ENCODE assay signal across 16 cellular contexts in the genomic region with DNA sequence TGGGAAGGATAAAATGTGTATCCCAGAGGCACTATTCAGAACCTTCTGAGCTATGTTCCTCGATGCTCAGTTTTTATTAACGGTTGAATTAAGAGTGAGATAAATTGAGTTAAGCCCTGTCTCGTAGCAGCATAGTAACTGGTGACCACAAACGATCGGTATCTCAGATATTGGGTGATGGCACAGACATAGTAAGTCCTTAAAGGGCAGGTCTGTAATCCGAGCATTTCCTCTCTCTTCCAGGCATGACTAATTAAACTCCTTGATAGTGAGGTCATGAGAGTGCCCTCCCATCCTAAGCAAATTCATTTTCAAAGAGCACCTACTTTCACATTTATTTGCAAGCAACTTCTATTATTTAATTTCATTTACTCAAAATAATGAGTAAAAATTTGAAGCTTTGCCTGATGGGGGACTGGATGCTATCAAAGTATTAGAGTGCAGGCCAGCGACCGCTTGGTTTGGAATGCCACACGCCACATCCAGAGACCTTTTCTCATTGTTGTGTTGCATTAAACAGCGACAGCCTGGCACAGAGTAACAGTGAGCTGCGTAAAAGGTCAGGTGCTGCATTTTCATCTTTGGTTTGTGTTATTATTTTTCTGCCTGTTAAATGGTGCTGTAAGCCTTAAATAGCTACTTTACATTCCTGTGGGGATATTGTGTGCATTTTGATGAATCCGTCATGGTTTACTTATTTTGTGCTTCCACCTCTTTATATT.
DNase-seq lines count a peak whose midpoint lies in the region; ATAC-seq and TF ChIP-seq lines count a peak whose summit lies in the region.
"Had no signal": no experiment of that assay in that cellular context is flagged by ENCODE, and none has a peak within 500 bp of the region (broad histone marks: within the 10 kb centered on the region; RNA-seq: fewer than 3 reads in every experiment).

No MANE protein-coding gene starts in this region.

- no peak overlapping the region for H2BK120ac ChIP-seq in mesenchymal stem cell (ENCODE audit: low read depth, low read length)

- DNase-seq in EL = peak; percentile 63
- DNase-seq in astrocyte of the hippocampus (ENCODE audit: low read depth, low spot score) = peak; percentile 53
- DNase-seq in mesenchymal stem cell = peak; percentile 68
- DNase-seq in activated CD8-positive, alpha-beta memory T cell treated with anti-CD3 and anti-CD28 coated beads, Interleukin-2, amount 10 ng/mL, durations not matched to agents 7 days and 5 days = no peak
- DNase-seq in activated CD4-positive, CD25-positive, alpha-beta regulatory T cell (lab: John Stamatoyannopoulos, UW) = no peak
- no peak for DNase-seq in naive thymus-derived CD4-positive, alpha-beta T cell
- no peak for DNase-seq in gastrocnemius medialis
- DNase-seq: activated naive CD8-positive, alpha-beta T cell treated with anti-CD3 and anti-CD28 coated beads, Interleukin-2, amount 10 ng/mL, durations not matched to agents 7 days and 5 days; GDM1; head of caudate nucleus; KG1; NCI-H2029 treated with DMSO at 0.1 percent for 48 hours; SHP77; stimulated activated naive CD8-positive, alpha-beta T cell treated with anti-CD3 and anti-CD28 coated beads, Interleukin-15, amount 100 ng/mL, for 72 hours had no signal

- H2AFZ ChIP-seq in mesenchymal stem cell (ENCODE audit: low read depth, low read length) = no peak overlapping the region

- no peak overlapping the region for H2AK5ac ChIP-seq in mesenchymal stem cell (ENCODE audit: low read length, severe bottlenecking)

- intact Hi-C loops in naive thymus-derived CD4-positive, alpha-beta T cell (cut with micrococcal nuclease) = no loop called here
- intact Hi-C loops in gastrocnemius medialis (cut with DNase I; ENCODE audit: low total_unique reads) = no loop called here

- no peaks in the 10 kb centered on the region for H3K9me3 ChIP-seq in mesenchymal stem cell (ENCODE audit: control insufficient read depth, low read length)
- H3K9me3 ChIP-seq in naive thymus-derived CD4-positive, alpha-beta T cell (ENCODE audit: control insufficient read depth in 2 of 3, low read length in 3 of 3) = no peaks in the 10 kb centered on the region
- H3K9me3 ChIP-seq in gastrocnemius medialis = no peaks in the 10 kb centered on the region
- H3K9me3 ChIP-seq: BLaER1 treated with 17β-estradiol and CSF1 and Interleukin-3, amounts not matched to agents 10 nM and 100 nM had no signal

- no peak overlapping the region for H3K23ac ChIP-seq in mesenchymal stem cell (ENCODE audit: low read length in 2 of 2)

- H3K4me1 ChIP-seq in mesenchymal stem cell (ENCODE audit: control insufficient read depth, insufficient read depth, low read depth, low read length) (no peaks in the 10 kb centered on the region), gastrocnemius medialis (no peaks in the 10 kb centered on the region)
- no peaks in the 10 kb centered on the region for H3K4me1 ChIP-seq in naive thymus-derived CD4-positive, alpha-beta T cell (ENCODE audit: control insufficient read depth in 2 of 2, insufficient read depth in 2 of 2, low read length in 2 of 2)

- H3K27me3 ChIP-seq in mesenchymal stem cell (ENCODE audit: control insufficient read depth in 1 of 2, insufficient read depth in 1 of 2, low read length in 2 of 2) (no peaks in the 10 kb centered on the region), gastrocnemius medialis (no peaks in the 10 kb centered on the region)
- no peaks in the 10 kb centered on the region for H3K27me3 ChIP-seq in naive thymus-derived CD4-positive, alpha-beta T cell (ENCODE audit: control insufficient read depth in 2 of 2, insufficient read depth in 2 of 2, low read length in 2 of 2)
- H3K27me3 ChIP-seq: BLaER1 treated with 17β-estradiol and CSF1 and Interleukin-3, amounts not matched to agents 10 nM and 100 nM had no signal

- H3K4ac ChIP-seq in mesenchymal stem cell (ENCODE audit: low read depth in 1 of 2, low read length in 2 of 2) = no peak overlapping the region

- no peak overlapping the region for H3K9ac ChIP-seq in mesenchymal stem cell (ENCODE audit: low read length)
- H3K9ac ChIP-seq: BLaER1 treated with 17β-estradiol and CSF1 and Interleukin-3, amounts not matched to agents 10 nM and 100 nM had no signal

- no peak for TF ChIP-seq CTCF in gastrocnemius medialis (IDR thresholded peaks at IDR 0.05 in 4 of 5, conservative IDR thresholded peaks at IDR 0.05 in 1 of 5)

- no peak overlapping the region for H4K8ac ChIP-seq in mesenchymal stem cell (ENCODE audit: low read length)

- peak overlapping the region in 1 of 2 experiments; percentile 37 for H2BK12ac ChIP-seq in mesenchymal stem cell (ENCODE audit: low read length in 2 of 2)

- no peaks in the 10 kb centered on the region for H3K27me3 Mint-ChIP-seq in activated CD8-positive, alpha-beta memory T cell treated with anti-CD3 and anti-CD28 coated beads, Interleukin-2, amount 10 ng/mL, durations not matched to agents 7 days and 5 days
- H3K27me3 Mint-ChIP-seq in naive thymus-derived CD4-positive, alpha-beta T cell = no peaks in the 10 kb centered on the region
- H3K27me3 Mint-ChIP-seq: activated naive CD8-positive, alpha-beta T cell treated with anti-CD3 and anti-CD28 coated beads, Interleukin-2, amount 10 ng/mL, durations not matched to agents 7 days and 5 days; stimulated activated naive CD8-positive, alpha-beta T cell treated with anti-CD3 and anti-CD28 coated beads, Interleukin-15, amount 100 ng/mL, for 72 hours had no signal

- TF ChIP-seq POLR2A in gastrocnemius medialis (IDR thresholded peaks at IDR 0.05) = no peak

- 55% methylated on average over 11 of the region's 12 CpGs for WGBS in mesenchymal stem cell

- no peaks in the 10 kb centered on the region for H3K36me3 ChIP-seq in mesenchymal stem cell (ENCODE audit: control insufficient read depth in 1 of 2, insufficient read depth in 2 of 2, low read depth in 1 of 2, low read length in 2 of 2)
- H3K36me3 ChIP-seq in naive thymus-derived CD4-positive, alpha-beta T cell (ENCODE audit: control insufficient read depth in 2 of 3, insufficient read depth in 3 of 3, low read length in 3 of 3) = no peaks in the 10 kb centered on the region
- H3K36me3 ChIP-seq in gastrocnemius medialis = no peaks in the 10 kb centered on the region
- H3K36me3 ChIP-seq: BLaER1 treated with 17β-estradiol and CSF1 and Interleukin-3, amounts not matched to agents 10 nM and 100 nM had no signal

- no peaks in the 10 kb centered on the region for H3K36me3 Mint-ChIP-seq in activated CD8-positive, alpha-beta memory T cell treated with anti-CD3 and anti-CD28 coated beads, Interleukin-2, amount 10 ng/mL, durations not matched to agents 7 days and 5 days
- H3K36me3 Mint-ChIP-seq in naive thymus-derived CD4-positive, alpha-beta T cell = no peaks in the 10 kb centered on the region
- H3K36me3 Mint-ChIP-seq: activated naive CD8-positive, alpha-beta T cell treated with anti-CD3 and anti-CD28 coated beads, Interleukin-2, amount 10 ng/mL, durations not matched to agents 7 days and 5 days had no signal

- in situ Hi-C loops in gastrocnemius medialis (cut with MboI; ENCODE audit: low sequenced_read_pairs in 4 of 4) = no loop called here

- H2BK5ac ChIP-seq in mesenchymal stem cell (ENCODE audit: low read depth, low read length, poor library complexity, severe bottlenecking) = no peak overlapping the region

- H3K4me2 ChIP-seq in mesenchymal stem cell (ENCODE audit: low read length, poor library complexity, severe bottlenecking) = no peak overlapping the region
- H3K4me2 ChIP-seq: BLaER1 treated with 17β-estradiol and CSF1 and Interleukin-3, amounts not matched to agents 10 nM and 100 nM had no signal

- TF ChIP-seq EP300 in Ishikawa (IDR thresholded peaks at IDR 0.05; ENCODE audit: borderline replicate concordance) = peak; percentile 74

- H3K4me3 Mint-ChIP-seq in activated CD8-positive, alpha-beta memory T cell treated with anti-CD3 and anti-CD28 coated beads, Interleukin-2, amount 10 ng/mL, durations not matched to agents 7 days and 5 days = no peak overlapping the region
- no peak overlapping the region for H3K4me3 Mint-ChIP-seq in naive thymus-derived CD4-positive, alpha-beta T cell
- H3K4me3 Mint-ChIP-seq: activated naive CD8-positive, alpha-beta T cell treated with anti-CD3 and anti-CD28 coated beads, Interleukin-2, amount 10 ng/mL, durations not matched to agents 7 days and 5 days; stimulated activated naive CD8-positive, alpha-beta T cell treated with anti-CD3 and anti-CD28 coated beads, Interleukin-15, amount 100 ng/mL, for 72 hours had no signal

- no peak overlapping the region for H3K27ac Mint-ChIP-seq in activated CD8-positive, alpha-beta memory T cell treated with anti-CD3 and anti-CD28 coated beads, Interleukin-2, amount 10 ng/mL, durations not matched to agents 7 days and 5 days
- no peak overlapping the region for H3K27ac Mint-ChIP-seq in naive thymus-derived CD4-positive, alpha-beta T cell
- H3K27ac Mint-ChIP-seq: activated naive CD8-positive, alpha-beta T cell treated with anti-CD3 and anti-CD28 coated beads, Interleukin-2, amount 10 ng/mL, durations not matched to agents 7 days and 5 days; stimulated activated naive CD8-positive, alpha-beta T cell treated with anti-CD3 and anti-CD28 coated beads, Interleukin-15, amount 100 ng/mL, for 72 hours had no signal

- H3K79me1 ChIP-seq in mesenchymal stem cell (replicated peaks; ENCODE audit: low read length, poor library complexity, severe bottlenecking) = no peaks in the 10 kb centered on the region

- H3K4me1 Mint-ChIP-seq in activated CD8-positive, alpha-beta memory T cell treated with anti-CD3 and anti-CD28 coated beads, Interleukin-2, amount 10 ng/mL, durations not matched to agents 7 days and 5 days = no peaks in the 10 kb centered on the region
- H3K4me1 Mint-ChIP-seq in naive thymus-derived CD4-positive, alpha-beta T cell = no peaks in the 10 kb centered on the region
- H3K4me1 Mint-ChIP-seq: activated naive CD8-positive, alpha-beta T cell treated with anti-CD3 and anti-CD28 coated beads, Interleukin-2, amount 10 ng/mL, durations not matched to agents 7 days and 5 days; stimulated activated naive CD8-positive, alpha-beta T cell treated with anti-CD3 and anti-CD28 coated beads, Interleukin-15, amount 100 ng/mL, for 72 hours had no signal

- peaks cover 10% of the 10 kb centered on the region for H3K9me3 Mint-ChIP-seq in activated CD8-positive, alpha-beta memory T cell treated with anti-CD3 and anti-CD28 coated beads, Interleukin-2, amount 10 ng/mL, durations not matched to agents 7 days and 5 days (ENCODE audit: low read depth)
- H3K9me3 Mint-ChIP-seq in naive thymus-derived CD4-positive, alpha-beta T cell = peaks cover 0 to 17% (median 5%) of the 10 kb centered on the region in 11 donors
- H3K9me3 Mint-ChIP-seq: activated naive CD8-positive, alpha-beta T cell treated with anti-CD3 and anti-CD28 coated beads, Interleukin-2, amount 10 ng/mL, durations not matched to agents 7 days and 5 days had no signal

- CTCF ChIA-PET in activated CD8-positive, alpha-beta memory T cell treated with anti-CD3 and anti-CD28 coated beads, Interleukin-2, amount 10 ng/mL, durations not matched to agents 7 days and 5 days (lab: Charles Lee) = no interaction called here
- CTCF ChIA-PET in naive thymus-derived CD4-positive, alpha-beta T cell (lab: Charles Lee) = no interaction called here

- no peak overlapping the region for H3K14ac ChIP-seq in mesenchymal stem cell (ENCODE audit: low read length in 2 of 2)

- POLR2A ChIA-PET in naive thymus-derived CD4-positive, alpha-beta T cell (lab: Charles Lee) = no interaction called here

- TF ChIP-seq RAD21 in Ishikawa (IDR thresholded peaks at IDR 0.05; ENCODE audit: low read depth) = no peak

- peak overlapping the region in 1 of 2 experiments; percentile 92 for H3K18ac ChIP-seq in mesenchymal stem cell (ENCODE audit: low read depth in 1 of 2, low read length in 2 of 2)

- no peak for ATAC-seq in activated CD8-positive, alpha-beta memory T cell treated with anti-CD3 and anti-CD28 coated beads, Interleukin-2, amount 10 ng/mL, durations not matched to agents 7 days and 5 days
- ATAC-seq in naive thymus-derived CD4-positive, alpha-beta T cell = no peak
- no peak for ATAC-seq in gastrocnemius medialis
- ATAC-seq: stimulated activated naive CD8-positive, alpha-beta T cell treated with anti-CD3 and anti-CD28 coated beads, Interleukin-15, amount 100 ng/mL, for 72 hours had no signal

- H3K4me3 ChIP-seq in mesenchymal stem cell (ENCODE audit: insufficient read depth in 1 of 2, low read depth in 1 of 2, low read length in 2 of 2) = no peak overlapping the region
- no peak overlapping the region for H3K4me3 ChIP-seq in naive thymus-derived CD4-positive, alpha-beta T cell (ENCODE audit: low read length)
- H3K4me3 ChIP-seq in gastrocnemius medialis = no peak overlapping the region
- H3K4me3 ChIP-seq: BLaER1 treated with 17β-estradiol and CSF1 and Interleukin-3, amounts not matched to agents 10 nM and 100 nM had no signal

- H4K91ac ChIP-seq in mesenchymal stem cell (ENCODE audit: low read length) = no peak overlapping the region

- H3K27ac ChIP-seq in mesenchymal stem cell (ENCODE audit: low read length, poor library complexity, severe bottlenecking) = no peak overlapping the region
- H3K27ac ChIP-seq in naive thymus-derived CD4-positive, alpha-beta T cell (ENCODE audit: low read depth, low read length) = no peak overlapping the region
- no peak overlapping the region for H3K27ac ChIP-seq in gastrocnemius medialis
- H3K27ac ChIP-seq: BLaER1 treated with 17β-estradiol and CSF1 and Interleukin-3, amounts not matched to agents 10 nM and 100 nM had no signal

- no peak overlapping the region for H2BK15ac ChIP-seq in mesenchymal stem cell (ENCODE audit: low read depth, poor library complexity, severe bottlenecking)

Comparison
In these comparisons a context has a peak if more than half of its experiments do, and no peak if none do; other contexts are left out.
1. DNase-seq: peak in EL (single experiment), astrocyte of the hippocampus (single experiment) and mesenchymal stem cell (single experiment); none in activated CD8-positive, alpha-beta memory T cell treated with anti-CD3 and anti-CD28 coated beads, Interleukin-2, amount 10 ng/mL, durations not matched to agents 7 days and 5 days (single experiment), activated CD4-positive, CD25-positive, alpha-beta regulatory T cell (0 of 4), naive thymus-derived CD4-positive, alpha-beta T cell (0 of 9) and gastrocnemius medialis (0 of 2).